ENCODE assay signal across 24 cellular contexts in genomic region chr9:89598926-89599325, GRCh38. TPM values are rescaled to one million over a fixed set of nuclear protein-coding genes. Genes with fewer than 3 reads are reported as not detected.
DNase-seq lines count a peak whose midpoint lies in the region; ATAC-seq, FAIRE-seq and TF ChIP-seq lines count a peak whose summit lies in the region.
"Had no signal": no experiment of that assay in that cellular context is flagged by ENCODE, and none has a peak within 500 bp of the region (broad histone marks: within the 10 kb centered on the region; RNA-seq: fewer than 3 reads in every experiment).

No MANE protein-coding gene starts in this region.

- TF ChIP-seq RAD21 in A549 (conservative IDR thresholded peaks at IDR 0.05 in 1 of 2, IDR thresholded peaks at IDR 0.05 in 1 of 2) = no peak
- TF ChIP-seq RAD21 in liver (IDR thresholded peaks at IDR 0.05) = peak in 1 of 2 donors; percentile 48

- 4% methylated on average over 10 of the region's 10 CpGs for WGBS in A549 (ENCODE audit: missing lambda C conversion rate)
- 35% methylated on average over 10 of the region's 10 CpGs for WGBS in liver

- DNase-seq in A549 (ENCODE audit: low read depth in 1 of 2, low spot score in 1 of 2) = peak in 1 of 2 experiments; percentile 25
- peak; percentile 86 for DNase-seq in DMS53 (lab: John Stamatoyannopoulos, UW)
- peak; percentile 9 for DNase-seq in SK-MEL-5 (ENCODE audit: low read depth, low spot score)
- DNase-seq in erythroblast (lab: John Stamatoyannopoulos, UW) = no peak
- no peak for DNase-seq in SKM-1 treated with dmso at 0.1 percent for 144 hours (lab: John Stamatoyannopoulos, UW; ENCODE audit: unreplicated experiment)
- DNase-seq: activated CD4-positive, alpha-beta T cell treated with anti-CD3 and anti-CD28 coated beads, Interleukin-2, amount 10 ng/mL, durations not matched to agents 24 days and 14 days; brain microvascular endothelial cell; heart left ventricle; left cardiac atrium; MM.1S; natural killer cell; NCI-H1436; ovary; SK-N-SH; stimulated activated CD4-positive, alpha-beta T cell treated with anti-CD3 and anti-CD28 coated beads, Interleukin-12 subunit alpha, Interleukin-12 subunit beta, amount 100 ng/mL, for 4 hours; stimulated activated naive CD8-positive, alpha-beta T cell treated with anti-CD3 and anti-CD28 coated beads, Interleukin-15, amount 100 ng/mL, for 72 hours; thyroid gland had no signal

- no peaks in the 10 kb centered on the region for H3K9me3 ChIP-seq in A549
- no peaks in the 10 kb centered on the region for H3K9me3 ChIP-seq in liver (ENCODE audit: control insufficient read depth in 4 of 4, low read length in 3 of 4)
- H3K9me3 ChIP-seq: heart left ventricle, ovary, right atrium auricular region, SK-N-SH, thyroid gland had no signal

- in situ Hi-C loops in SK-MEL-5 (cut with HindIII; ENCODE audit: low pct_unique_long_range_greater_than_20kb, low sequenced_read_pairs) = no loop called here

- H3K4me3 ChIP-seq in A549 (no peak overlapping the region), liver (ENCODE audit: low read depth in 1 of 3, low read length in 3 of 3) (no peak overlapping the region)
- H3K4me3 ChIP-seq: GM23338, heart left ventricle, ovary, right atrium auricular region, thyroid gland had no signal

- CTCF ChIA-PET in A549 (lab: Yijun Ruan, JAX) = interaction anchor here (0.6 to 16.3 kb wide), 48 partner anchors 7 to 1268 kb away, joined by 3 to 371 read pairs (median 5); no protein-coding TSS in a partner anchor

- no peaks in the 10 kb centered on the region for H3K27me3 ChIP-seq in liver (ENCODE audit: control insufficient read depth in 4 of 4, insufficient read depth in 4 of 4, low read length in 3 of 4)
- H3K27me3 ChIP-seq: ovary, right atrium auricular region, thyroid gland had no signal

- no peak for FAIRE-seq in A549 (lab: Jason Lieb, UNC)
- FAIRE-seq: HTR-8/SVneo had no signal

- H3K4me1 ChIP-seq in A549 (peaks cover 5% of the 10 kb centered on the region; the same call in 2 of the 3 replicates), liver (ENCODE audit: control insufficient read depth in 4 of 4, insufficient read depth in 4 of 4, low read length in 3 of 4) (peaks cover 0 to 15% (median 11%) of the 10 kb centered on the region in 4 donors)

- POLR2A ChIA-PET in A549 (lab: Yijun Ruan, JAX) = no interaction called here

- no peak overlapping the region for H3K9ac ChIP-seq in liver (ENCODE audit: low read depth in 1 of 2, low read length in 2 of 2)
- H3K9ac ChIP-seq: SK-N-SH had no signal

- ATAC-seq in A549 (no peak), GM18502 (IDR thresholded peaks at IDR 0.05; ENCODE audit: poor library complexity, unreplicated experiment) (no peak), HG02610 (IDR thresholded peaks at IDR 0.05; ENCODE audit: unreplicated experiment) (no peak)
- ATAC-seq: GM23338; heart left ventricle; left cardiac atrium; natural killer cell; stimulated activated naive CD8-positive, alpha-beta T cell treated with anti-CD3 and anti-CD28 coated beads, Interleukin-15, amount 100 ng/mL, for 72 hours had no signal

- no peaks in the 10 kb centered on the region for H3K36me3 ChIP-seq in liver (ENCODE audit: control insufficient read depth in 4 of 4, insufficient read depth in 3 of 4, low read depth in 1 of 4, low read length in 3 of 4)
- H3K36me3 ChIP-seq: brain microvascular endothelial cell, heart left ventricle, ovary, right atrium auricular region, thyroid gland had no signal

- no peak overlapping the region for H3K27ac ChIP-seq in A549
- H3K27ac ChIP-seq in liver (ENCODE audit: low read depth in 1 of 2, low read length in 2 of 2) = no peak overlapping the region
- H3K27ac ChIP-seq: brain microvascular endothelial cell, C4-2B, heart left ventricle, ovary, right atrium auricular region, thyroid gland had no signal

- TF ChIP-seq CTCF in A549 (IDR thresholded peaks at IDR 0.05) = no peak
- TF ChIP-seq CTCF in liver (IDR thresholded peaks at IDR 0.05; ENCODE audit: low read depth, low read length, missing input control) = no peak

- no peak for TF ChIP-seq EP300 in A549 (IDR thresholded peaks at IDR 0.05)

- TF ChIP-seq POLR2A in A549 (IDR thresholded peaks at IDR 0.05; ENCODE audit: low read length) (no peak), erythroblast (IDR thresholded peaks at IDR 0.05; ENCODE audit: low read length) (no peak)

- H3K4me2 ChIP-seq in A549 = peak overlapping the region; percentile 2; the same call in 1 of the 3 replicates
- H3K4me2 ChIP-seq: GM23338, SK-N-SH had no signal

TF ChIP-seq in A549, 52 proteins besides CTCF, POLR2A, EP300 and RAD21 (continues in another document):
- TF ChIP-seq RARB (CRISPR knock-in tag; IDR thresholded peaks at IDR 0.05) (no peak), CHD2 (IDR thresholded peaks at IDR 0.05; ENCODE audit: low read length, partially characterized antibody) (no peak), BCL3 (IDR thresholded peaks at IDR 0.05) (no peak), CEBPB (IDR thresholded peaks at IDR 0.05) (no peak), PHF8 (IDR thresholded peaks at IDR 0.05; ENCODE audit: borderline replicate concordance, low read depth) (no peak), MYC (IDR thresholded peaks at IDR 0.05; ENCODE audit: borderline replicate concordance, low read length) (no peak), MAFK (IDR thresholded peaks at IDR 0.05; ENCODE audit: partially characterized antibody) (no peak), USF2 (IDR thresholded peaks at IDR 0.05) (no peak), HOXB13 (CRISPR knock-in tag; IDR thresholded peaks at IDR 0.05; ENCODE audit: low read depth) (no peak), JUN (IDR thresholded peaks at IDR 0.05) (no peak), POLR2AphosphoS2 (conservative IDR thresholded peaks at IDR 0.05; ENCODE audit: low read length) (no peak)

TF ChIP-seq in liver, 16 proteins besides CTCF, POLR2A, EP300 and RAD21 (continues in another document):
- TF ChIP-seq GABPA (IDR thresholded peaks at IDR 0.05 in 1 of 2, conservative IDR thresholded peaks at IDR 0.05 in 1 of 2) (no peak), SP1 (IDR thresholded peaks at IDR 0.05) (peak; percentile 62), MAX (IDR thresholded peaks at IDR 0.05) (no peak), HNF4G (IDR thresholded peaks at IDR 0.05) (peak; percentile 69), NR2F2 (IDR thresholded peaks at IDR 0.05) (peak; percentile 79), ZBTB33 (IDR thresholded peaks at IDR 0.05) (no peak), FOXA2 (IDR thresholded peaks at IDR 0.05) (no peak), JUND (IDR thresholded peaks at IDR 0.05) (peak in 1 of 2 donors; percentile 18), HNF4A (conservative IDR thresholded peaks at IDR 0.05) (peak; percentile 71 to 95), EGR1 (IDR thresholded peaks at IDR 0.05; ENCODE audit: low read depth in 2 of 2) (no peak), RXRA (IDR thresholded peaks at IDR 0.05) (peak; percentile 70 to 91), ATF3 (IDR thresholded peaks at IDR 0.05) (no peak), YY1 (IDR thresholded peaks at IDR 0.05) (no peak), TAF1 (conservative IDR thresholded peaks at IDR 0.05) (no peak), FOXA1 (IDR thresholded peaks at IDR 0.05) (no peak)

RNA-seq across cellular contexts. Expression of gene GADD45G, which starts 5.9 kb away (rescaled TPM):
- polyA plus RNA-seq in A549 (2011; rRNA removed) (0.16 TPM in 1 of 2 replicates, not detected in the other), A549 (2017; fragmentation: RNase III; extraction: RNeasy Plus Mini Kit Qiagen cat#74134 plus additional on column Dnase treatment) (0.09 to 0.17 TPM (median 0.15 TPM) in 3 replicates), liver (100 to 1,000 TPM in 1 of 2 donors, 10 to 100 TPM in 1; 66.0 to 106 TPM)
- polyA plus RNA-seq in A549 (2012; cell fraction: cytosol; rRNA removed) = 0.73 and 0.94 TPM in 2 replicates
- polyA plus RNA-seq in A549 (2012; cell fraction: nucleus; rRNA removed) = 1.2 and 1.4 TPM in 2 replicates
- not detected in 2 replicates for polyA minus RNA-seq in A549 (2011; rRNA and poly(A)+ RNA removed)
- total RNA-seq in SK-MEL-5 (2014; rRNA removed; shearing (Covaris generic)) = not detected in 2 replicates
- not detected in 2 replicates for polyA plus RNA-seq in SK-MEL-5 (2015; cell fraction: cytosol; rRNA removed)
- not detected in 2 replicates for polyA plus RNA-seq in SK-MEL-5 (2015; cell fraction: nucleus; rRNA removed)
- 10 to 100 TPM in 1 of 2 donors, 1 to 10 TPM in 1; 5.5 to 20.7 TPM for total RNA-seq in liver

Comparison
In these comparisons a context has a peak if more than half of its experiments do, and no peak if none do; other contexts are left out.
1. DNase-seq: peak in DMS53 (single experiment) and SK-MEL-5 (single experiment); none in erythroblast (0 of 2) and SKM-1 treated with dmso at 0.1 percent for 144 hours (single experiment).